3 cellular contexts compared by ENCODE assay signal in genomic region chr13:72201726-72202125, GRCh38.
"Had no signal": no experiment of that assay in that cellular context is flagged by ENCODE, and none has a peak within 500 bp of the region (broad histone marks: within the 10 kb centered on the region; RNA-seq: fewer than 3 reads in every experiment).

No MANE protein-coding gene starts in this region.

- ATAC-seq: GM12878 had no signal

- H3K4me3 ChIP-seq: GM12878 had no signal

- DNase-seq: GDM1, GF-D8 had no signal
